In the genomic region with DNA sequence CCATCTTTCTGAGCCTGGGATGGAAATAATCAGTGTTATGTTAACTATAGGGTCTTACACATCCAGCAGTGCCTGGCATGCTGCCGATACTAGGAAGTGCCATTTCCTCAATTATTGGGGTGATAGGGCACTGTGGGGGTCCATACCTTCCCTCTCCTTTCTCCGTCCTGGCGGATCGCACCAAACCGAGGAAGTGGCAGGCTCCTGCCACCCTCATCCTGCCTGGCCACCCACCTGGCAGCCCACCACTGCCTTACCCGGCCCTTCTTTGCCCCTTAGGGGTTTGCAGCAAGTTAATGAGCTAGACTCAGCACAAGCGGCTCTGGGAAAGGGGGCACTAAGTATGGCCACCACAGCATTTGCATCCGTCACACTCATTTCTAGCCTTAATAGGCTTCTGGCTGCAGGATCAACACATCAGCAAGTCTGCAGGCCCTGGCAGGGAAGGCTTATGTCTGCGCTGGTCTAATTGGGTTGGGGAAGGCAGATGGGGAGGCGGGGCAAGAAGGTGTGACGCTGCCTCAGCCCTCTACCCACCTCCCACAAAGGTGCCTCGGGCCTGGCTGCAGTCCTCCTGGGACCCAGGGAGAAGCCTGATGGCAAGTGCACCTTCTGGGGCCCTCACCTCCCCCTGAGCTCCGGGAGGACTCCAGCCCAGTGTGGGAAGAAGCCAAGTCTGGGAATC, we compare ENCODE assay signal across 1 cellular context.
TF ChIP-seq lines count a peak whose summit lies in the region.

No MANE protein-coding gene starts in this region.

TF ChIP-seq in HepG2, 621 proteins besides CTCF, POLR2A, EP300 and RAD21:
- TF ChIP-seq ZNF20 (CRISPR knock-in tag; IDR thresholded peaks at IDR 0.05) (no peak), HES4 (CRISPR knock-in tag; IDR thresholded peaks at IDR 0.05; ENCODE audit: borderline replicate concordance) (0 out of 2 replicates have a peak, but pooled peaks have one; percentile 27)
